In genomic region chr4:5814421-5814820, GRCh38 we compare ENCODE assay signal across 22 cellular contexts.
DNase-seq lines count a peak whose midpoint lies in the region; ATAC-seq, FAIRE-seq and TF ChIP-seq lines count a peak whose summit lies in the region.
"Had no signal": no experiment of that assay in that cellular context is flagged by ENCODE, and none has a peak within 500 bp of the region (broad histone marks: within the 10 kb centered on the region; RNA-seq: fewer than 3 reads in every experiment).

No MANE protein-coding gene starts in this region.

- H2BK5ac ChIP-seq in H1 (ENCODE audit: low read depth, low read length): no peak overlapping the region

- H2BK20ac ChIP-seq in H1 (ENCODE audit: low read length): no peak overlapping the region

- H3K23me2 ChIP-seq in H1 (ENCODE audit: low read depth, low read length): no peaks in the 10 kb centered on the region

- H3K9ac ChIP-seq in H1 (replicated peaks in 1 of 4; ENCODE audit: extremely low read depth in 1 of 4, low read depth in 3 of 4, low read length in 3 of 4) (no peak overlapping the region), colonic mucosa (ENCODE audit: low read depth in 2 of 2, low read length in 2 of 2) (no peak overlapping the region)

- no peak for TF ChIP-seq RAD21 in H1 (IDR thresholded peaks at IDR 0.05 in 1 of 2, conservative IDR thresholded peaks at IDR 0.05 in 1 of 2; ENCODE audit: low read depth in 2 of 2, low read length in 2 of 2)

- no peak overlapping the region for H2BK12ac ChIP-seq in H1 (ENCODE audit: low read depth, low read length)

- H3K23ac ChIP-seq in H1 (ENCODE audit: insufficient read length): no peak overlapping the region

- FAIRE-seq in H1 (lab: Jason Lieb, UNC) (no peak), small intestine (lab: Jason Lieb, UNC) (no peak)
- FAIRE-seq: A204.1, D721Med, GM12892, GM18507, HepG2, HTR-8/SVneo had no signal

- peaks cover 39% of the 10 kb centered on the region for H3K36me3 ChIP-seq in left ventricle myocardium inferior
- H3K36me3 ChIP-seq in H1 (ENCODE audit: control insufficient read depth in 2 of 4, insufficient read depth in 4 of 4, low read length in 3 of 4): peaks cover 2 to 21% (median 7%) of the 10 kb centered on the region in 4 experiments; a peak in 5 of 8 replicates
- peaks cover 5 to 75% (median 48%) of the 10 kb centered on the region in 4 donors for H3K36me3 ChIP-seq in stomach
- no peaks in the 10 kb centered on the region for H3K36me3 ChIP-seq in small intestine (ENCODE audit: control insufficient read depth in 2 of 2, insufficient read depth in 2 of 2, low read length in 2 of 2)
- H3K36me3 ChIP-seq in colonic mucosa: no peaks in the 10 kb centered on the region

- H4K5ac ChIP-seq in H1 (ENCODE audit: insufficient read length, low read depth, low read length): no peak overlapping the region

- no peak overlapping the region for H3K56ac ChIP-seq in H1 (replicated peaks; ENCODE audit: insufficient read length, low read depth, low read length)

- WGBS in H1 (ENCODE audit: extremely low coverage in 1 of 2, insufficient coverage in 1 of 2, insufficient read length in 1 of 2, insufficient replicate concordance in 2 of 2, low coverage in 1 of 2, low lambda C conversion rate in 2 of 2, missing lambda C conversion rate in 1 of 2), 2 experiments: 95% methylated on average over 6 of the region's 6 CpGs; no CpG with 5 or more reads in 1 of the 2 experiments
- 84 to 99% (median 89%) methylated on average over 6 of the region's 6 CpGs for WGBS in stomach, 5 donors
- 79 to 89% (median 82%) methylated on average over 6 of the region's 6 CpGs for WGBS in small intestine, 3 donors

- H3K4me2 ChIP-seq in H1 (ENCODE audit: insufficient read depth in 1 of 2, low read depth in 2 of 2, low read length in 2 of 2): no peak overlapping the region

- peaks cover 0 to 7% of the 10 kb centered on the region in 2 experiments for H4K20me1 ChIP-seq in H1 (replicated peaks in 1 of 2; ENCODE audit: control insufficient read depth in 1 of 2, insufficient read depth in 2 of 2, low read length in 2 of 2)

- DNase-seq in left ventricle myocardium inferior (no peak), Right ventricle myocardium inferior (ENCODE audit: missing footprints) (no peak), H1 (ENCODE audit: low read depth in 1 of 2, low spot score in 2 of 2) (no peak), posterior vena cava (ENCODE audit: low spot score) (peak; percentile 75), stomach (no peak), AG20443 (ENCODE audit: low spot score) (no peak), small intestine (no peak), colonic mucosa (no peak)
- DNase-seq: ACHN; AML-193; Caco-2; CD4-positive, alpha-beta T cell; GDM1; GOT3; H9 had no signal

- H3K14ac ChIP-seq in H1 (ENCODE audit: insufficient read length): no peak overlapping the region

- no peak overlapping the region for H2AFZ ChIP-seq in H1 (ENCODE audit: low read length)

- no peak overlapping the region for H4K8ac ChIP-seq in H1 (ENCODE audit: extremely low read depth, insufficient read depth, low read length)

- no peak overlapping the region for H3K18ac ChIP-seq in H1 (ENCODE audit: extremely low read depth, low read length)

- H2BK15ac ChIP-seq in H1 (ENCODE audit: low read length): no peak overlapping the region

- no peak overlapping the region for H2BK120ac ChIP-seq in H1 (replicated peaks; ENCODE audit: low read depth, low read length)

- POLR2A ChIA-PET in H1 (lab: Charles Lee; ENCODE audit: partially characterized antibody): no interaction called here

- TF ChIP-seq POLR2A in H1 (IDR thresholded peaks at IDR 0.05; ENCODE audit: control extremely low read depth in 1 of 2, low read depth in 2 of 2, low read length in 2 of 2): 0 out of 3 replicates have a peak, but pooled peaks of 1 of the 2 experiments have one; percentile 20
- TF ChIP-seq POLR2A in stomach (IDR thresholded peaks at IDR 0.05): no peak

- CTCF ChIA-PET in H1 (lab: Charles Lee; ENCODE audit: partially characterized antibody): interaction anchor here (2.5 to 2.6 kb wide), 2 partner anchors 9 to 11 kb away, joined by 23 to 36 read pairs; no protein-coding TSS in a partner anchor

- H3K4me1 ChIP-seq in left ventricle myocardium inferior (no peaks in the 10 kb centered on the region), H1 (replicated peaks in 1 of 4; ENCODE audit: control insufficient read depth in 3 of 4, insufficient read depth in 4 of 4, low read length in 3 of 4) (no peaks in the 10 kb centered on the region; a peak in 1 of 7 replicates), stomach (no peaks in the 10 kb centered on the region), small intestine (ENCODE audit: control insufficient read depth in 2 of 2, insufficient read depth in 1 of 2, low read depth in 1 of 2, low read length in 1 of 2) (no peaks in the 10 kb centered on the region), colonic mucosa (no peaks in the 10 kb centered on the region)
- H3K4me1 ChIP-seq: Caco-2 had no signal

- H3K4me3 ChIP-seq in left ventricle myocardium inferior (peak overlapping the region; percentile 50), H1 (ENCODE audit: extremely low read depth in 1 of 4, insufficient read depth in 2 of 4, low read depth in 3 of 4, low read length in 4 of 4) (no peak overlapping the region), stomach (no peak overlapping the region), small intestine (ENCODE audit: low read depth in 1 of 2, low read length in 2 of 2) (no peak overlapping the region), colonic mucosa (no peak overlapping the region)

- TF ChIP-seq CTCF in left ventricle myocardium inferior (IDR thresholded peaks at IDR 0.05; ENCODE audit: borderline replicate concordance) (no peak), H1 (IDR thresholded peaks at IDR 0.05; ENCODE audit: control extremely low read depth in 1 of 3, insufficient read depth in 1 of 3, low read depth in 1 of 3, low read length in 3 of 3) (no peak), stomach (IDR thresholded peaks at IDR 0.05) (no peak), colonic mucosa (IDR thresholded peaks at IDR 0.05) (no peak)

- peaks cover 3% of the 10 kb centered on the region; the same call in 1 of the 2 replicates for H3K79me1 ChIP-seq in H1 (ENCODE audit: low read depth, low read length)

- H3K27me3 ChIP-seq in left ventricle myocardium inferior (ENCODE audit: low read depth) (no peaks in the 10 kb centered on the region), H1 (replicated peaks in 1 of 4; ENCODE audit: control insufficient read depth in 3 of 4, extremely low read depth in 1 of 4, insufficient read depth in 3 of 4, low read length in 3 of 4) (no peaks in the 10 kb centered on the region; a peak in 1 of 7 replicates), stomach (no peaks in the 10 kb centered on the region), small intestine (ENCODE audit: control insufficient read depth in 2 of 2, insufficient read depth in 2 of 2, low read length in 2 of 2) (no peaks in the 10 kb centered on the region), colonic mucosa (no peaks in the 10 kb centered on the region)

- no peak overlapping the region for H3K4ac ChIP-seq in H1 (replicated peaks; ENCODE audit: insufficient read length, low read depth, low read length)

- H3K9me3 ChIP-seq in left ventricle myocardium inferior (replicated peaks): peaks cover 15% of the 10 kb centered on the region
- H3K9me3 ChIP-seq in H1 (ENCODE audit: insufficient read depth in 2 of 2, low read depth in 1 of 2, low read length in 1 of 2): no peaks in the 10 kb centered on the region
- no peaks in the 10 kb centered on the region for H3K9me3 ChIP-seq in stomach
- no peaks in the 10 kb centered on the region for H3K9me3 ChIP-seq in small intestine (ENCODE audit: control insufficient read depth, low read depth)
- no peaks in the 10 kb centered on the region for H3K9me3 ChIP-seq in colonic mucosa
- H3K9me3 ChIP-seq: Caco-2 had no signal

- H2AK5ac ChIP-seq in H1 (ENCODE audit: low read depth, low read length): no peak overlapping the region

- H4K91ac ChIP-seq in H1 (replicated peaks; ENCODE audit: insufficient read length, low read length): no peak overlapping the region

- no peak overlapping the region for H3K27ac ChIP-seq in left ventricle myocardium inferior (replicated peaks)
- H3K27ac ChIP-seq in H1 (ENCODE audit: low read depth, low read length): no peak overlapping the region
- peak overlapping the region in 3 of 5 donors; percentile 3 to 62 (median 18) for H3K27ac ChIP-seq in stomach
- no peak overlapping the region for H3K27ac ChIP-seq in small intestine (ENCODE audit: low read depth in 1 of 2, low read length in 1 of 2)
- no peak overlapping the region for H3K27ac ChIP-seq in colonic mucosa
- H3K27ac ChIP-seq: C4-2B had no signal

- TF ChIP-seq EP300 in H1 (IDR thresholded peaks at IDR 0.05; ENCODE audit: borderline replicate concordance in 1 of 2, low read depth in 2 of 2, low read length in 2 of 2) (no peak), stomach (IDR thresholded peaks at IDR 0.05) (no peak)

- no peak for ATAC-seq in Right ventricle myocardium inferior
- ATAC-seq: HepG2 had no signal

- intact Hi-C loops in left ventricle myocardium inferior (cut with micrococcal nuclease): no loop called here
- intact Hi-C loops in Right ventricle myocardium inferior (cut with DNase I): no loop called here
- intact Hi-C loops in posterior vena cava (cut with DNase I): loop anchor here in 1 of 2 donors (10.0 kb wide), 1 partner anchor 820 kb away; no protein-coding TSS in a partner anchor
- intact Hi-C loops in stomach (cut with DNase I; ENCODE audit: low total_unique reads): no loop called here
- intact Hi-C loops in colonic mucosa (cut with DNase I): loop anchor here (5.0 kb wide), 2 partner anchors 762 to 817 kb away; partner anchors contain the start of gene STK32B

- H3K79me2 ChIP-seq in H1 (ENCODE audit: control insufficient read depth in 1 of 2, insufficient read depth in 2 of 2, low read length in 2 of 2): no peaks in the 10 kb centered on the region

TF ChIP-seq in H1, 55 proteins besides CTCF, POLR2A, EP300 and RAD21:
- TF ChIP-seq POLR2AphosphoS5 (IDR thresholded peaks at IDR 0.05; ENCODE audit: low read depth, low read length): 0 out of 2 replicates have a peak, but pooled peaks have one; percentile 14
- no peak for TF ChIP-seq ZNF274 (IDR thresholded peaks at IDR 0.05; ENCODE audit: borderline replicate concordance, extremely low read depth, low read length)

Comparison
In these comparisons a context has a peak if more than half of its experiments do, and no peak if none do; other contexts are left out.
1. H3K27ac ChIP-seq: peak in stomach (3 of 5); none in left ventricle myocardium inferior (single experiment), H1 (single experiment), small intestine (0 of 2) and colonic mucosa (single experiment).